Comparison of ENCODE assay signal across 8 cellular contexts in the genomic region with DNA sequence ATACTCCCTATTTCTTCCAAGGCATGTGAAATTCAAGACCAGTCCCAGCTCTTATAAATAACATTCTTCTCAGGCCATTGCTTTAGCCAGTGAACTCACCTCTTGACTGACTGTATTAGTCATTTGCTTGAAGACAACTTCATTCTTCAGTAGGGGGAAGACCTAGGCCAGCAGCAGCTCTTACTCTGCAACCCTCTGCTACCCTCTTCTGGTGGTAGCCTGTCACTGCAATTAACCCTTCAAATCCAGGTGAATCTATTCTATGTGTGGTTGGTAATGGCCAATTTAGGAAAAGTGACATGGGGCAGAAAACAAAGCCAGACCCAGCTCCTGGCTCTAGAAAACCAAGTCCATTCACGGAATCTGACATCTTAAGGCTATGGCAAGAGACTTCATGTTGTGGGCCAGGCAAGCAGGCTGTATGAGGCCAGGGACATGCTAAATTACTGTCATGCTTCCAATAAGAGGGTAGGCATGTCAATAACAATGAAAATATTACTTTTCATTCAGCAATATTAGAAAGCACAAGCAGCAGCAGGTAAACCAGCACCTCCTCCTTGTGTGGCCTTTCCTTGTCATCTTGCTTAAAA.
A peak's percentile ranks its signal among the peaks of the same experiment; 100 is the strongest.
DNase-seq lines count a peak whose midpoint lies in the region; ATAC-seq and TF ChIP-seq lines count a peak whose summit lies in the region.
"Not testable (repeated sequence)": the region's sequence is repeated elsewhere in the genome, so short reads cannot be mapped to it uniquely, and the experiment has no call there.

No MANE protein-coding gene starts in this region.

- not testable (repeated sequence) for TF ChIP-seq CTCF in activated B cell treated with CpG ODN at 0.5 μM for 24 hours (IDR thresholded peaks at IDR 0.05)
- peak; percentile 80 for TF ChIP-seq CTCF in type B pancreatic cell (conservative IDR thresholded peaks at IDR 0.05)

- not testable (repeated sequence) for H3K4me3 Mint-ChIP-seq in activated B cell treated with CpG ODN at 0.5 μM for 24 hours, type B pancreatic cell

- peak; percentile 89 for ATAC-seq in GM21367 (IDR thresholded peaks at IDR 0.05; ENCODE audit: unreplicated experiment)
- peak; percentile 88 for ATAC-seq in HG03103 (IDR thresholded peaks at IDR 0.05; ENCODE audit: low read depth, unreplicated experiment)
- ATAC-seq in activated B cell treated with CpG ODN at 0.5 μM for 24 hours (ENCODE audit: low read depth) = peak; percentile 68

- H3K9me3 Mint-ChIP-seq in activated B cell treated with CpG ODN at 0.5 μM for 24 hours, type B pancreatic cell: not testable (repeated sequence)

- POLR2A ChIA-PET in activated B cell treated with CpG ODN at 0.5 μM for 24 hours (lab: Charles Lee) = not testable (repeated sequence)

- CTCF ChIA-PET in activated B cell treated with CpG ODN at 0.5 μM for 24 hours (lab: Charles Lee) = not testable (repeated sequence)

- H3K36me3 Mint-ChIP-seq in activated B cell treated with CpG ODN at 0.5 μM for 24 hours (ENCODE audit: low read depth); type B pancreatic cell: not testable (repeated sequence)

- intact Hi-C loops in activated B cell treated with CpG ODN at 0.5 μM for 24 hours (cut with micrococcal nuclease) = loop anchor here (5.0 kb wide), 1 partner anchor 1354 kb away; no protein-coding TSS in a partner anchor

- H3K4me1 Mint-ChIP-seq in activated B cell treated with CpG ODN at 0.5 μM for 24 hours; type B pancreatic cell (ENCODE audit: unreplicated experiment): not testable (repeated sequence)

- H3K27me3 Mint-ChIP-seq in activated B cell treated with CpG ODN at 0.5 μM for 24 hours, type B pancreatic cell: not testable (repeated sequence)

- peak; percentile 0 for DNase-seq in EL
- peak; percentile 1 for DNase-seq in NCI-H2029 treated with DMSO at 0.1 percent for 48 hours (lab: John Stamatoyannopoulos, UW)
- not testable (repeated sequence) for DNase-seq in activated B cell treated with CpG ODN at 0.5 μM for 24 hours; type B pancreatic cell (ENCODE audit: extremely low spot score, unreplicated experiment)
- DNase-seq in fibroblast of peridontal ligament (ENCODE audit: extremely low read depth) = peak; percentile 2
- peak; percentile 21 for DNase-seq in medulla oblongata (ENCODE audit: extremely low spot score)

- not testable (repeated sequence) for H3K27ac Mint-ChIP-seq in activated B cell treated with CpG ODN at 0.5 μM for 24 hours, type B pancreatic cell
